In genomic region chr18:22021701-22022100, GRCh38 we compare ENCODE assay signal across 1 cellular context.
A peak's percentile ranks its signal among the peaks of the same experiment; 100 is the strongest.
TF ChIP-seq lines count a peak whose summit lies in the region.

No MANE protein-coding gene starts in this region.

TF ChIP-seq in HepG2, 621 proteins besides CTCF, POLR2A, EP300 and RAD21 (continues in another document):
- TF ChIP-seq ZNF639 (CRISPR knock-in tag; conservative IDR thresholded peaks at IDR 0.05) (no peak), ZNF746 (CRISPR knock-in tag; IDR thresholded peaks at IDR 0.05) (no peak), SOX13 (IDR thresholded peaks at IDR 0.05) (no peak), SOX13 (CRISPR knock-in tag; conservative IDR thresholded peaks at IDR 0.05 in 1 of 2, IDR thresholded peaks at IDR 0.05 in 1 of 2) (peak in 1 of 2 experiments; percentile 25; a peak in 1 of 4 replicates), ZNF619 (CRISPR knock-in tag; IDR thresholded peaks at IDR 0.05) (no peak), ZEB1 (IDR thresholded peaks at IDR 0.05; ENCODE audit: insufficient replicate concordance, low read depth) (peak; percentile 90), TBL1XR1 (IDR thresholded peaks at IDR 0.05; ENCODE audit: borderline replicate concordance, low read length, partially characterized antibody) (no peak), SMARCC2 (IDR thresholded peaks at IDR 0.05) (no peak), NCOA2 (CRISPR knock-in tag; IDR thresholded peaks at IDR 0.05) (peak; percentile 16; the same call in 1 of the 2 replicates), ZNF451 (CRISPR knock-in tag; IDR thresholded peaks at IDR 0.05) (no peak), MTF2 (CRISPR knock-in tag; IDR thresholded peaks at IDR 0.05; ENCODE audit: borderline replicate concordance) (no peak), TOE1 (CRISPR knock-in tag; IDR thresholded peaks at IDR 0.05) (no peak), JUN (CRISPR knock-in tag; IDR thresholded peaks at IDR 0.05) (no peak), U2AF1 (optimal IDR thresholded peaks at IDR 0.05; ENCODE audit: low read depth, low read length) (no peak), IKZF4 (CRISPR knock-in tag; IDR thresholded peaks at IDR 0.05; ENCODE audit: borderline replicate concordance, low read depth, not compliant biosample characterization) (no peak), ZNF713 (CRISPR knock-in tag; IDR thresholded peaks at IDR 0.05) (no peak), PHF5A (CRISPR knock-in tag; IDR thresholded peaks at IDR 0.05; ENCODE audit: low read depth, unreplicated experiment) (no peak), TBP (CRISPR knock-in tag; IDR thresholded peaks at IDR 0.05) (no peak), SALL1 (CRISPR knock-in tag; IDR thresholded peaks at IDR 0.05) (0 out of 2 replicates have a peak, but pooled peaks have one; percentile 11), ZNF432 (CRISPR knock-in tag; IDR thresholded peaks at IDR 0.05; ENCODE audit: borderline replicate concordance) (no peak), HOMEZ (CRISPR knock-in tag; IDR thresholded peaks at IDR 0.05; ENCODE audit: low read depth) (no peak), MED1 (CRISPR knock-in tag; IDR thresholded peaks at IDR 0.05) (no peak), ZSCAN12 (CRISPR knock-in tag; IDR thresholded peaks at IDR 0.05) (no peak), SNAPC2 (CRISPR knock-in tag; IDR thresholded peaks at IDR 0.05) (no peak), ZNF124 (CRISPR knock-in tag; IDR thresholded peaks at IDR 0.05) (no peak), PHF21A (CRISPR knock-in tag; IDR thresholded peaks at IDR 0.05) (peak; percentile 32), ZBTB7B (CRISPR knock-in tag; IDR thresholded peaks at IDR 0.05) (no peak; the same call in 1 of the 2 replicates), RXRA (CRISPR knock-in tag; IDR thresholded peaks at IDR 0.05) (0 out of 2 replicates have a peak, but pooled peaks have one; percentile 19), ZNF777 (CRISPR knock-in tag; IDR thresholded peaks at IDR 0.05) (no peak), HHEX (CRISPR knock-in tag; IDR thresholded peaks at IDR 0.05) (no peak), ZNF710 (CRISPR knock-in tag; IDR thresholded peaks at IDR 0.05; ENCODE audit: borderline replicate concordance) (no peak), PRDM4 (CRISPR knock-in tag; IDR thresholded peaks at IDR 0.05; ENCODE audit: borderline replicate concordance) (no peak), KLF15 (CRISPR knock-in tag; IDR thresholded peaks at IDR 0.05; ENCODE audit: borderline replicate concordance) (no peak), ZFP82 (CRISPR knock-in tag; IDR thresholded peaks at IDR 0.05; ENCODE audit: borderline replicate concordance) (no peak), ZC3H4 (CRISPR knock-in tag; IDR thresholded peaks at IDR 0.05; ENCODE audit: borderline replicate concordance) (no peak), ZNF136 (CRISPR knock-in tag; IDR thresholded peaks at IDR 0.05; ENCODE audit: low read depth) (no peak), WIZ (CRISPR knock-in tag; IDR thresholded peaks at IDR 0.05) (no peak), EHMT2 (IDR thresholded peaks at IDR 0.05; ENCODE audit: borderline replicate concordance, low read depth, low read length) (no peak), ZBTB3 (CRISPR knock-in tag; IDR thresholded peaks at IDR 0.05; ENCODE audit: borderline replicate concordance, low read depth) (no peak)
- TF ChIP-seq, protein P1, sequence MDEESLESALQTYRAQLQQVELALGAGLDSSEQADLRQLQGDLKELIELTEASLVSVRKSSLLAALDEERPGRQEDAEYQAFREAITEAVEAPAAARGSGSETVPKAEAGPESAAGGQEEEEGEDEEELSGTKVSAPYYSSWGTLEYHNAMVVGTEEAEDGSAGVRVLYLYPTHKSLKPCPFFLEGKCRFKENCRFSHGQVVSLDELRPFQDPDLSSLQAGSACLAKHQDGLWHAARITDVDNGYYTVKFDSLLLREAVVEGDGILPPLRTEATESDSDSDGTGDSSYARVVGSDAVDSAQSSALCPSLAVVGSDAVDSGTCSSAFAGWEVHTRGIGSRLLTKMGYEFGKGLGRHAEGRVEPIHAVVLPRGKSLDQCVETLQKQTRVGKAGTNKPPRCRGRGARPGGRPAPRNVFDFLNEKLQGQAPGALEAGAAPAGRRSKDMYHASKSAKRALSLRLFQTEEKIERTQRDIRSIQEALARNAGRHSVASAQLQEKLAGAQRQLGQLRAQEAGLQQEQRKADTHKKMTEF (CRISPR knock-in tag; IDR thresholded peaks at IDR 0.05): no peak
- TF ChIP-seq, protein P2, sequence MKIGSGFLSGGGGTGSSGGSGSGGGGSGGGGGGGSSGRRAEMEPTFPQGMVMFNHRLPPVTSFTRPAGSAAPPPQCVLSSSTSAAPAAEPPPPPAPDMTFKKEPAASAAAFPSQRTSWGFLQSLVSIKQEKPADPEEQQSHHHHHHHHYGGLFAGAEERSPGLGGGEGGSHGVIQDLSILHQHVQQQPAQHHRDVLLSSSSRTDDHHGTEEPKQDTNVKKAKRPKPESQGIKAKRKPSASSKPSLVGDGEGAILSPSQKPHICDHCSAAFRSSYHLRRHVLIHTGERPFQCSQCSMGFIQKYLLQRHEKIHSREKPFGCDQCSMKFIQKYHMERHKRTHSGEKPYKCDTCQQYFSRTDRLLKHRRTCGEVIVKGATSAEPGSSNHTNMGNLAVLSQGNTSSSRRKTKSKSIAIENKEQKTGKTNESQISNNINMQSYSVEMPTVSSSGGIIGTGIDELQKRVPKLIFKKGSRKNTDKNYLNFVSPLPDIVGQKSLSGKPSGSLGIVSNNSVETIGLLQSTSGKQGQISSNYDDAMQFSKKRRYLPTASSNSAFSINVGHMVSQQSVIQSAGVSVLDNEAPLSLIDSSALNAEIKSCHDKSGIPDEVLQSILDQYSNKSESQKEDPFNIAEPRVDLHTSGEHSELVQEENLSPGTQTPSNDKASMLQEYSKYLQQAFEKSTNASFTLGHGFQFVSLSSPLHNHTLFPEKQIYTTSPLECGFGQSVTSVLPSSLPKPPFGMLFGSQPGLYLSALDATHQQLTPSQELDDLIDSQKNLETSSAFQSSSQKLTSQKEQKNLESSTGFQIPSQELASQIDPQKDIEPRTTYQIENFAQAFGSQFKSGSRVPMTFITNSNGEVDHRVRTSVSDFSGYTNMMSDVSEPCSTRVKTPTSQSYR (CRISPR knock-in tag; IDR thresholded peaks at IDR 0.05; ENCODE audit: borderline replicate concordance): peak; percentile 56; the same call in 1 of the 2 replicates
- TF ChIP-seq, protein P3, sequence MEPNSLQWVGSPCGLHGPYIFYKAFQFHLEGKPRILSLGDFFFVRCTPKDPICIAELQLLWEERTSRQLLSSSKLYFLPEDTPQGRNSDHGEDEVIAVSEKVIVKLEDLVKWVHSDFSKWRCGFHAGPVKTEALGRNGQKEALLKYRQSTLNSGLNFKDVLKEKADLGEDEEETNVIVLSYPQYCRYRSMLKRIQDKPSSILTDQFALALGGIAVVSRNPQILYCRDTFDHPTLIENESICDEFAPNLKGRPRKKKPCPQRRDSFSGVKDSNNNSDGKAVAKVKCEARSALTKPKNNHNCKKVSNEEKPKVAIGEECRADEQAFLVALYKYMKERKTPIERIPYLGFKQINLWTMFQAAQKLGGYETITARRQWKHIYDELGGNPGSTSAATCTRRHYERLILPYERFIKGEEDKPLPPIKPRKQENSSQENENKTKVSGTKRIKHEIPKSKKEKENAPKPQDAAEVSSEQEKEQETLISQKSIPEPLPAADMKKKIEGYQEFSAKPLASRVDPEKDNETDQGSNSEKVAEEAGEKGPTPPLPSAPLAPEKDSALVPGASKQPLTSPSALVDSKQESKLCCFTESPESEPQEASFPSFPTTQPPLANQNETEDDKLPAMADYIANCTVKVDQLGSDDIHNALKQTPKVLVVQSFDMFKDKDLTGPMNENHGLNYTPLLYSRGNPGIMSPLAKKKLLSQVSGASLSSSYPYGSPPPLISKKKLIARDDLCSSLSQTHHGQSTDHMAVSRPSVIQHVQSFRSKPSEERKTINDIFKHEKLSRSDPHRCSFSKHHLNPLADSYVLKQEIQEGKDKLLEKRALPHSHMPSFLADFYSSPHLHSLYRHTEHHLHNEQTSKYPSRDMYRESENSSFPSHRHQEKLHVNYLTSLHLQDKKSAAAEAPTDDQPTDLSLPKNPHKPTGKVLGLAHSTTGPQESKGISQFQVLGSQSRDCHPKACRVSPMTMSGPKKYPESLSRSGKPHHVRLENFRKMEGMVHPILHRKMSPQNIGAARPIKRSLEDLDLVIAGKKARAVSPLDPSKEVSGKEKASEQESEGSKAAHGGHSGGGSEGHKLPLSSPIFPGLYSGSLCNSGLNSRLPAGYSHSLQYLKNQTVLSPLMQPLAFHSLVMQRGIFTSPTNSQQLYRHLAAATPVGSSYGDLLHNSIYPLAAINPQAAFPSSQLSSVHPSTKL (CRISPR knock-in tag; IDR thresholded peaks at IDR 0.05): peak; percentile 20; the same call in 1 of the 2 replicates
- TF ChIP-seq, protein P4, sequence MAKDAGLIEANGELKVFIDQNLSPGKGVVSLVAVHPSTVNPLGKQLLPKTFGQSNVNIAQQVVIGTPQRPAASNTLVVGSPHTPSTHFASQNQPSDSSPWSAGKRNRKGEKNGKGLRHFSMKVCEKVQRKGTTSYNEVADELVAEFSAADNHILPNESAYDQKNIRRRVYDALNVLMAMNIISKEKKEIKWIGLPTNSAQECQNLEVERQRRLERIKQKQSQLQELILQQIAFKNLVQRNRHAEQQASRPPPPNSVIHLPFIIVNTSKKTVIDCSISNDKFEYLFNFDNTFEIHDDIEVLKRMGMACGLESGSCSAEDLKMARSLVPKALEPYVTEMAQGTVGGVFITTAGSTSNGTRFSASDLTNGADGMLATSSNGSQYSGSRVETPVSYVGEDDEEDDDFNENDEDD (CRISPR knock-in tag; IDR thresholded peaks at IDR 0.05; ENCODE audit: borderline replicate concordance): no peak
- TF ChIP-seq, protein P5, sequence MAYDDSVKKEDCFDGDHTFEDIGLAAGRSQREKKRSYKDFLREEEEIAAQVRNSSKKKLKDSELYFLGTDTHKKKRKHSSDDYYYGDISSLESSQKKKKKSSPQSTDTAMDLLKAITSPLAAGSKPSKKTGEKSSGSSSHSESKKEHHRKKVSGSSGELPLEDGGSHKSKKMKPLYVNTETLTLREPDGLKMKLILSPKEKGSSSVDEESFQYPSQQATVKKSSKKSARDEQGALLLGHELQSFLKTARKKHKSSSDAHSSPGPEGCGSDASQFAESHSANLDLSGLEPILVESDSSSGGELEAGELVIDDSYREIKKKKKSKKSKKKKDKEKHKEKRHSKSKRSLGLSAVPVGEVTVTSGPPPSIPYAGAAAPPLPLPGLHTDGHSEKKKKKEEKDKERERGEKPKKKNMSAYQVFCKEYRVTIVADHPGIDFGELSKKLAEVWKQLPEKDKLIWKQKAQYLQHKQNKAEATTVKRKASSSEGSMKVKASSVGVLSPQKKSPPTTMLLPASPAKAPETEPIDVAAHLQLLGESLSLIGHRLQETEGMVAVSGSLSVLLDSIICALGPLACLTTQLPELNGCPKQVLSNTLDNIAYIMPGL (CRISPR knock-in tag; IDR thresholded peaks at IDR 0.05; ENCODE audit: borderline replicate concordance in 1 of 2, low read depth in 1 of 2): no peak
